Comparison of ENCODE assay signal across 10 cellular contexts in the genomic region with DNA sequence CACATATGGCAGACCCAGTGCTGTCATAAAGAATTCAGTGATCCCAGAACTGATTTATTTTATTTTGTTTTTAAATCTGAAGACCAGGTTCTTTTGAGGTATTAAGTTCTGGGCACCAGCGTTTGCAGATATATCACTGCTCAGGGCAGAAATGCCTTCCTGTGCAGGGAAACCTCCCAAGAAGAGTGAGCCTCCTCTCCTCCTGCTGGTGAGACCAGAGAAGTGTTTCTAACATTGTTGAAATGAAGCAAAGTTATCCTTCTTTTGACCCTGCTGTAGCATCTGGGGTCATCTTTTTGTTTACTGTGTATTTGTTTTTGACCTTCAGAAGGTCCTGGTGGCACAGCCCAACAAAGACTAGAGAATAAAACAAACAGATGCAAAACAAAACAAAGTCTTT.
DNase-seq lines count a peak whose midpoint lies in the region; ATAC-seq and TF ChIP-seq lines count a peak whose summit lies in the region.
"Had no signal": no experiment of that assay in that cellular context is flagged by ENCODE, and none has a peak within 500 bp of the region (broad histone marks: within the 10 kb centered on the region; RNA-seq: fewer than 3 reads in every experiment).

No MANE protein-coding gene starts in this region.

- BruUV-seq in PC-3 (replicated peaks; lab: Mats Ljungman, UMichigan) = no TSS peak

- CTCF ChIA-PET in PC-3 (lab: Charles Lee) = no interaction called here

- H3K9me2 ChIP-seq in PC-3 (replicated peaks; ENCODE audit: low read length) = no peaks in the 10 kb centered on the region

- no peak overlapping the region for H3K4me2 ChIP-seq in PC-3 (ENCODE audit: low read length)

- H3K36me3 ChIP-seq in PC-3 (ENCODE audit: low read depth, low read length) (no peaks in the 10 kb centered on the region), right atrium auricular region (no peaks in the 10 kb centered on the region)

- H3K27ac ChIP-seq in 22Rv1 (no peak overlapping the region), PC-3 (ENCODE audit: low read length) (no peak overlapping the region), right atrium auricular region (no peak overlapping the region)

- H2AFZ ChIP-seq in PC-3 (ENCODE audit: low read length) = no peak overlapping the region

- H3K27me3 ChIP-seq in PC-3 (ENCODE audit: low read length) (no peaks in the 10 kb centered on the region), right atrium auricular region (no peaks in the 10 kb centered on the region)

- H3F3A ChIP-seq in PC-3 (ENCODE audit: low read length, unreplicated experiment) = no peaks in the 10 kb centered on the region

- ATAC-seq in GM19025 (IDR thresholded peaks at IDR 0.05; ENCODE audit: low read depth, unreplicated experiment) = peak; percentile 51
- no peak for ATAC-seq in PC-3
- no peak for ATAC-seq in HG02642 (IDR thresholded peaks at IDR 0.05; ENCODE audit: poor library complexity, unreplicated experiment)

- H3K4me1 ChIP-seq in PC-3 (ENCODE audit: insufficient read depth, low read length) = no peaks in the 10 kb centered on the region
- H3K4me1 ChIP-seq in right atrium auricular region = no peaks in the 10 kb centered on the region

- POLR2A ChIA-PET in PC-3 (lab: Charles Lee; ENCODE audit: unreplicated experiment) = no interaction called here

- TF ChIP-seq CTCF in 22Rv1 (IDR thresholded peaks at IDR 0.05) (peak; percentile 40), PC-3 (conservative IDR thresholded peaks at IDR 0.05; ENCODE audit: low read depth, low read length) (peak; percentile 55), right atrium auricular region (IDR thresholded peaks at IDR 0.05) (peak; percentile 34 to 62)

- H3K4me3 ChIP-seq in PC-3 (ENCODE audit: low read length) = no peak overlapping the region
- no peak overlapping the region for H3K4me3 ChIP-seq in right atrium auricular region

- intact Hi-C loops in PC-3 (cut with micrococcal nuclease) = loop anchor here (1.0 to 10.0 kb wide), 2 partner anchors 117 to 150 kb away; no protein-coding TSS in a partner anchor

- no peaks in the 10 kb centered on the region for H3K79me2 ChIP-seq in PC-3 (ENCODE audit: low read length)

- H3K9me3 ChIP-seq in PC-3 (ENCODE audit: low read length) (no peaks in the 10 kb centered on the region), right atrium auricular region (peaks cover 0 to 3% of the 10 kb centered on the region in 2 donors)

- H3K9ac ChIP-seq in PC-3 (ENCODE audit: low read length) = no peak overlapping the region

- no peaks in the 10 kb centered on the region for H4K20me1 ChIP-seq in PC-3 (ENCODE audit: low read length)

- DNase-seq in PC-3 = peak; percentile 34
- DNase-seq in right atrium auricular region (ENCODE audit: low spot score) = no peak
- DNase-seq in NCI-H524 (lab: John Stamatoyannopoulos, UW) = no peak
- DNase-seq in NCI-H510A treated with DMSO at 0.1 percent for 48 hours (lab: John Stamatoyannopoulos, UW) = no peak
- no peak for DNase-seq in NCI-H187 (lab: John Stamatoyannopoulos, UW)
- DNase-seq: activated naive CD8-positive, alpha-beta T cell treated with anti-CD3 and anti-CD28 coated beads for 36 hours; CD8-positive, alpha-beta memory T cell had no signal
